Comparison of ENCODE assay signal across 10 cellular contexts in the genomic region with DNA sequence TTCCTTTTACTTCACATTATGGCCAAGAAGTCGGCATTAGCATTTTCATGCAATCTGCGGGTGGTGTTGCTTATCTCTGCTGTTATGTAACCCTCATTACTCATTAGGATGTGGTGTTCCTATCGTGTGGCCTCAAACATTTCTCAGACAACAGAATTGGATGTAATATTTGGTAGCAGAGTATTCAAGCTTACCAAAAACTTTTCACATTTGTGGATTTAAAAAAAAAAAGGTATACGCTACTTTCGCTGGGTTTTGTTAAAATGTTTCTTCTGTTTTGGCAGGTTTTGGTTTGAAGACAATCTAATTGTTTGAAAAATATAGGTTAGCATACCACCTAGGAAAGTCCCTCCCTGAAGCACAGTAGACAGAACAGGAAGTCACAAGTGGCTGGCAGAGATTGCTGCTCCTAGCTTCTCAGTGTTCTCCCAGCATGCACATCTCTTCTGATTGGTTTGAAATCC.
DNase-seq lines count a peak whose midpoint lies in the region; ATAC-seq lines count a peak whose summit lies in the region.
"Had no signal": no experiment of that assay in that cellular context is flagged by ENCODE, and none has a peak within 500 bp of the region (broad histone marks: within the 10 kb centered on the region; RNA-seq: fewer than 3 reads in every experiment).

No MANE protein-coding gene starts in this region.

- peaks cover 27% of the 10 kb centered on the region for H3K4me1 Mint-ChIP-seq in activated T-cell treated with anti-CD3 and anti-CD28 coated beads, Interleukin-2, amount 50 U/mL, for 24 hours (ENCODE audit: low read depth)
- peaks cover 23 to 34% of the 10 kb centered on the region in 2 donors for H3K4me1 Mint-ChIP-seq in natural killer cell treated with Interleukin-12 subunit alpha and Interleukin-12 subunit beta and Interleukin-15 and Interleukin-18, amount 100 ng/mL, for 72 hours (ENCODE audit: low read depth in 2 of 2)

- no peaks in the 10 kb centered on the region for H3K9me3 Mint-ChIP-seq in activated T-cell treated with anti-CD3 and anti-CD28 coated beads, Interleukin-2, amount 50 U/mL, for 24 hours
- H3K9me3 Mint-ChIP-seq in natural killer cell treated with Interleukin-12 subunit alpha and Interleukin-12 subunit beta and Interleukin-15 and Interleukin-18, amount 100 ng/mL, for 72 hours = no peaks in the 10 kb centered on the region
- H3K9me3 Mint-ChIP-seq: type B pancreatic cell had no signal

- DNase-seq in NOMO-1 (lab: John Stamatoyannopoulos, UW; ENCODE audit: unreplicated experiment in 2 of 2) (peak; percentile 0 to 11), NOMO-1 treated with dmso at 0.1 percent for 144 hours (lab: John Stamatoyannopoulos, UW; ENCODE audit: unreplicated experiment) (no peak), NCI-H1417 treated with DMSO at 0.1 percent for 48 hours (lab: John Stamatoyannopoulos, UW) (no peak), NCI-H2227 (lab: John Stamatoyannopoulos, UW; ENCODE audit: unreplicated experiment) (no peak)
- no peak for DNase-seq in activated T-cell treated with anti-CD3 and anti-CD28 coated beads, Interleukin-2, amount 50 U/mL, for 24 hours
- DNase-seq in natural killer cell treated with Interleukin-12 subunit alpha and Interleukin-12 subunit beta and Interleukin-15 and Interleukin-18, amount 100 ng/mL, for 72 hours (ENCODE audit: low spot score) = peak; percentile 69
- DNase-seq: H9 had no signal

- no peaks in the 10 kb centered on the region for H3K27me3 Mint-ChIP-seq in activated T-cell treated with anti-CD3 and anti-CD28 coated beads, Interleukin-2, amount 50 U/mL, for 24 hours
- peaks cover 6 to 11% of the 10 kb centered on the region in 2 donors for H3K27me3 Mint-ChIP-seq in natural killer cell treated with Interleukin-12 subunit alpha and Interleukin-12 subunit beta and Interleukin-15 and Interleukin-18, amount 100 ng/mL, for 72 hours

- H3K36me3 Mint-ChIP-seq in activated T-cell treated with anti-CD3 and anti-CD28 coated beads, Interleukin-2, amount 50 U/mL, for 24 hours (ENCODE audit: low read depth) = no peaks in the 10 kb centered on the region
- H3K36me3 Mint-ChIP-seq in natural killer cell treated with Interleukin-12 subunit alpha and Interleukin-12 subunit beta and Interleukin-15 and Interleukin-18, amount 100 ng/mL, for 72 hours = no peaks in the 10 kb centered on the region
- H3K36me3 Mint-ChIP-seq: type B pancreatic cell had no signal

- no peak overlapping the region for H3K4me3 Mint-ChIP-seq in activated T-cell treated with anti-CD3 and anti-CD28 coated beads, Interleukin-2, amount 50 U/mL, for 24 hours
- H3K4me3 Mint-ChIP-seq in natural killer cell treated with Interleukin-12 subunit alpha and Interleukin-12 subunit beta and Interleukin-15 and Interleukin-18, amount 100 ng/mL, for 72 hours = peak overlapping the region; percentile 56
- H3K4me3 Mint-ChIP-seq: H9, type B pancreatic cell had no signal

- H3K27ac Mint-ChIP-seq in activated T-cell treated with anti-CD3 and anti-CD28 coated beads, Interleukin-2, amount 50 U/mL, for 24 hours = peak overlapping the region; percentile 6
- H3K27ac Mint-ChIP-seq in natural killer cell treated with Interleukin-12 subunit alpha and Interleukin-12 subunit beta and Interleukin-15 and Interleukin-18, amount 100 ng/mL, for 72 hours = peak overlapping the region; percentile 29 to 45
- H3K27ac Mint-ChIP-seq: H9, type B pancreatic cell had no signal

- ATAC-seq in HG03520 (IDR thresholded peaks at IDR 0.05; ENCODE audit: unreplicated experiment) = peak; percentile 67
- ATAC-seq in natural killer cell treated with Interleukin-12 subunit alpha and Interleukin-12 subunit beta and Interleukin-15 and Interleukin-18, amount 100 ng/mL, for 72 hours = peak; percentile 87 to 92
- ATAC-seq in HG02571 (IDR thresholded peaks at IDR 0.05; ENCODE audit: unreplicated experiment) = no peak

Comparison
In these comparisons a context has a peak if more than half of its experiments do, and no peak if none do; other contexts are left out.
1. DNase-seq: peak in NOMO-1 (2 of 2) and natural killer cell treated with Interleukin-12 subunit alpha and Interleukin-12 subunit beta and Interleukin-15 and Interleukin-18, amount 100 ng/mL, for 72 hours (single experiment); none in NOMO-1 treated with dmso at 0.1 percent for 144 hours (single experiment), activated T-cell treated with anti-CD3 and anti-CD28 coated beads, Interleukin-2, amount 50 U/mL, for 24 hours (single experiment), NCI-H1417 treated with DMSO at 0.1 percent for 48 hours (single experiment) and NCI-H2227 (single experiment).